Comparison of ENCODE assay signal across 28 cellular contexts in genomic region chr9:69653261-69653660, GRCh38.
"Had no signal": no experiment of that assay in that cellular context is flagged by ENCODE, and none has a peak within 500 bp of the region (broad histone marks: within the 10 kb centered on the region; RNA-seq: fewer than 3 reads in every experiment).

No MANE protein-coding gene starts in this region.

- H3K27ac ChIP-seq: neural progenitor cell, ovary, parathyroid adenoma, psoas muscle, skin epidermis, spleen, suprapubic skin, testis, tibial artery, upper lobe of left lung, vagina had no signal

- H3K4me1 ChIP-seq: neural progenitor cell, parathyroid adenoma, psoas muscle, spleen, testis, tibial artery, upper lobe of left lung, vagina had no signal

- H3K9me3 ChIP-seq: ovary, psoas muscle, spleen, suprapubic skin, testis, tibial artery, upper lobe of left lung, vagina had no signal

- H2AFZ ChIP-seq: neural progenitor cell, parathyroid adenoma had no signal

- H3K4me2 ChIP-seq: neural progenitor cell, smooth muscle cell had no signal

- DNase-seq: natural killer cell; occipital lobe; ovary; psoas muscle; right cardiac atrium; spleen; stimulated activated CD4-positive, alpha-beta T cell treated with anti-CD3 and anti-CD28 coated beads, Interleukin-12 subunit alpha, Interleukin-12 subunit beta, amount 100 ng/mL, for 4 hours; stimulated activated CD4-positive, alpha-beta T cell treated with anti-CD3 and anti-CD28 coated beads, Interleukin-1b, Interleukin-23, amount 100 ng/mL, for 48 hours; stimulated activated CD4-positive, alpha-beta T cell treated with anti-CD3 and anti-CD28 coated beads, Interleukin-4, amount 100 ng/mL, for 1 hour; stimulated activated CD4-positive, alpha-beta T cell treated with anti-CD3 and anti-CD28 coated beads, Interleukin-4, amount 100 ng/mL, for 4 hours; stimulated activated CD8-positive, alpha-beta memory T cell treated with anti-CD3 and anti-CD28 coated beads, Interleukin-4, amount 100 ng/mL, for 48 hours; stimulated activated naive CD4-positive, alpha-beta T cell; stimulated activated naive CD8-positive, alpha-beta T cell treated with anti-CD3 and anti-CD28 coated beads, Interleukin-15, amount 100 ng/mL, for 72 hours; stimulated activated naive CD8-positive, alpha-beta T cell treated with anti-CD3 and anti-CD28 coated beads, Interleukin-15, Interleukin-2, amounts not matched to agents 100 U/mL and 50 U/mL, for 24 hours; substantia nigra; testis; tibial artery; trophoblast cell; upper lobe of left lung had no signal

- ATAC-seq: natural killer cell; psoas muscle; right cardiac atrium; sciatic nerve; stimulated activated memory B cell treated with anti-CD40 and anti-IgM and Interleukin-4, amounts not matched to agents 10 μg/mL and 1 μg/mL and 100 μg/mL, for 72 hours; stimulated activated naive CD8-positive, alpha-beta T cell treated with anti-CD3 and anti-CD28 coated beads, Interleukin-15, amount 100 ng/mL, for 72 hours; stimulated activated naive CD8-positive, alpha-beta T cell treated with anti-CD3 and anti-CD28 coated beads, Interleukin-15, Interleukin-2, amounts not matched to agents 100 U/mL and 50 U/mL, for 24 hours had no signal

- H3K4me3 ChIP-seq: neural progenitor cell, ovary, psoas muscle, skin epidermis, smooth muscle cell, spleen, suprapubic skin, testis, tibial artery, upper lobe of left lung, vagina had no signal

- FAIRE-seq: urothelium cell line had no signal

- H3K9ac ChIP-seq: neural progenitor cell, parathyroid adenoma had no signal

- H3K79me2 ChIP-seq: parathyroid adenoma had no signal

- H3K36me3 ChIP-seq: neural progenitor cell, ovary, spleen, suprapubic skin, tibial artery, upper lobe of left lung, vagina had no signal

- H3K27me3 ChIP-seq: neural progenitor cell, ovary, spleen, suprapubic skin, testis, tibial artery, upper lobe of left lung, vagina had no signal
